ENCODE assay signal across 8 cellular contexts in genomic region chr2:46915811-46916630, GRCh38. TPM values are rescaled to one million over a fixed set of nuclear protein-coding genes. Genes with fewer than 3 reads are reported as not detected.
DNase-seq lines count a peak whose midpoint lies in the region; ATAC-seq and TF ChIP-seq lines count a peak whose summit lies in the region.

No MANE protein-coding gene starts in this region.

- ATAC-seq in GM19043 (IDR thresholded peaks at IDR 0.05; ENCODE audit: low read depth, unreplicated experiment) (peak; percentile 87), HG03342 (IDR thresholded peaks at IDR 0.05; ENCODE audit: unreplicated experiment) (peak; percentile 75)

- peak overlapping the region; percentile 94 for H3K4me3 Mint-ChIP-seq in chondrocyte (ENCODE audit: unreplicated experiment)

- H3K9me3 Mint-ChIP-seq in chondrocyte (ENCODE audit: low read depth) = no peaks in the 10 kb centered on the region

- no peaks in the 10 kb centered on the region for H3K27me3 Mint-ChIP-seq in chondrocyte (ENCODE audit: low read depth)

- peaks cover 46% of the 10 kb centered on the region for H3K4me1 Mint-ChIP-seq in chondrocyte (ENCODE audit: low read depth)

- peaks cover 2% of the 10 kb centered on the region for H3K36me3 Mint-ChIP-seq in chondrocyte (ENCODE audit: low read depth)

- no peak for TF ChIP-seq CTCF in chondrocyte (IDR thresholded peaks at IDR 0.05)

- peak overlapping the region; percentile 95 for H3K27ac Mint-ChIP-seq in chondrocyte (ENCODE audit: unreplicated experiment)

- DNase-seq in Ammon's horn (ENCODE audit: low spot score) = peak; percentile 95
- DNase-seq in NCI-H345 (lab: John Stamatoyannopoulos, UW) = peak; percentile 89
- peak; percentile 65 to 66 for DNase-seq in activated CD4-positive, alpha-beta T cell treated with anti-CD3 and anti-CD28 coated beads for 24 hours (ENCODE audit: low read depth in 2 of 2)
- DNase-seq in chondrocyte (ENCODE audit: low spot score) = peak; percentile 95
- peak; percentile 93 for DNase-seq in kidney tubule cell (ENCODE audit: low spot score)
- DNase-seq in stimulated activated CD4-positive, alpha-beta T cell treated with anti-CD3 and anti-CD28 coated beads, Interleukin-1b, Interleukin-23, amount 100 ng/mL, for 1 hour (ENCODE audit: low read depth in 2 of 2) = peak; percentile 36 to 53

RNA-seq across cellular contexts. Expression of gene MCFD2, which starts 0.4 kb away (rescaled TPM):
- total RNA-seq in chondrocyte = 95.0 to 103 TPM (median 101 TPM) in 3 replicates

RNA-seq across cellular contexts. Expression of gene TTC7A, which starts 25.0 kb away (rescaled TPM):
- total RNA-seq in chondrocyte = 17.0 to 29.8 TPM (median 19.5 TPM) in 3 replicates

Comparison
In these comparisons a context has a peak if more than half of its experiments do, and no peak if none do; other contexts are left out.
1. Peak in every context shown above with its lines: DNase-seq and ATAC-seq.
2. DNase-seq: peak in every context shown above with its lines; median percentile 95 in Ammon's horn; 95 in chondrocyte; 93 in kidney tubule cell; 89 in NCI-H345; 66 in activated CD4-positive, alpha-beta T cell treated with anti-CD3 and anti-CD28 coated beads for 24 hours; 44 in stimulated activated CD4-positive, alpha-beta T cell treated with anti-CD3 and anti-CD28 coated beads, Interleukin-1b, Interleukin-23, amount 100 ng/mL, for 1 hour.